13 cellular contexts compared by ENCODE assay signal in the genomic region with DNA sequence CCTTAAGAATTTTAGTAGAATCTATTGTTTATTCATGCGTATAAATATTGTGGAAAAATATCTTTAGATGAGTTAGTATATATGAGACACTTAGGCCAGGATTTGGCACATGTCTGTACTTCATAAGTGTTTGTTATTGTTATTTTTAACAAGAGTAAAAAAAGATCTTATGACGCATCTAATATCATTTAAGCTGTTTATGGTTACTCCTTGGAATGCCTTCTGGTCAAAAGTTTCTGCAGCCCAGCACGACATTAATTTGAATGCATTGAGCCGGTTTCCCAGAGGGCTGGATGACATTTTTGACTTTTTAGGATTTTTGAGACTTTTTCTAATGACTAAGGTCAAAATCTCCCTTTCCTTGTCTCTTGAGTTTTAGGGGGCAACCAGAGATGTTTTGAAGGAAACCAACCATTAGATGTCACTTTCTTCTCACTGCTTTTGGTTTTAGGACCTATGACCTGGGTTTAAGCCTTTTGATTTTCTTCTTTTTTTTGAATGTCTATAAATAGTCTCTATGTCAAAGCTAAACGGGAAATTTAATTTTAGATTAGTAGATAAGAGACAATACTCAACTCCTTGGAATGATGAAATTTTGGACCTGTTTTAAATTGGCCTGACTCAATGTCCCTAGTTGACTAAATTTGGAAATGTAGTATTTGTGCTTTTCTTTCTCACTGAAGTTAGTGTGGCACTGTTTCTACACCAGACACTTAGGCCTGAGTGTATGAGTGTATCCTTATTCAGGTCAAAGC.
DNase-seq lines count a peak whose midpoint lies in the region; ATAC-seq and TF ChIP-seq lines count a peak whose summit lies in the region.
"Had no signal": no experiment of that assay in that cellular context is flagged by ENCODE, and none has a peak within 500 bp of the region (broad histone marks: within the 10 kb centered on the region; RNA-seq: fewer than 3 reads in every experiment).

No MANE protein-coding gene starts in this region.

- no peak for ATAC-seq in HG02885 (IDR thresholded peaks at IDR 0.05; ENCODE audit: poor library complexity, unreplicated experiment)
- ATAC-seq in HG03520 (IDR thresholded peaks at IDR 0.05; ENCODE audit: unreplicated experiment): no peak

- TF ChIP-seq CTCF in AG10803 (conservative IDR thresholded peaks at IDR 0.05; ENCODE audit: low read length) (no peak), esophagus muscularis mucosa (IDR thresholded peaks at IDR 0.05) (no peak)

- peaks cover 0 to 4% (median 0%) of the 10 kb centered on the region in 4 donors for H3K9me3 ChIP-seq in esophagus muscularis mucosa

- no peak for TF ChIP-seq POLR2A in esophagus muscularis mucosa (IDR thresholded peaks at IDR 0.05; ENCODE audit: low read depth)

- H3K4me3 ChIP-seq in AG10803 (ENCODE audit: low read length) (no peak overlapping the region), esophagus muscularis mucosa (no peak overlapping the region), rectal smooth muscle tissue (ENCODE audit: low read length) (no peak overlapping the region)
- H3K4me3 ChIP-seq: GM23248 had no signal

- DNase-seq in AG10803 (ENCODE audit: low read depth) (peak; percentile 37), M059J (ENCODE audit: low read depth) (peak; percentile 78), esophagus muscularis mucosa (ENCODE audit: extremely low spot score) (no peak), hippocampal formation (lab: John Stamatoyannopoulos, UW) (no peak), Kasumi-1 (lab: John Stamatoyannopoulos, UW) (no peak)
- DNase-seq: activated CD4-positive, alpha-beta memory T cell treated with anti-CD3 and anti-CD28 coated beads, Interleukin-2, amount 10 ng/mL, durations not matched to agents 7 days and 5 days; activated effector memory CD4-positive, alpha-beta T cell treated with Interleukin-2 at 50 U/mL for 16 hours; C1 segment of cervical spinal cord; GM23248; NCI-H2081 treated with DMSO at 0.1 percent for 48 hours had no signal

- intact Hi-C loops in esophagus muscularis mucosa (cut with DNase I): no loop called here

- peak overlapping the region; percentile 11 to 50 (median 43) for H3K27ac ChIP-seq in esophagus muscularis mucosa (replicated peaks in 1 of 4)
- H3K27ac ChIP-seq in rectal smooth muscle tissue (ENCODE audit: low read depth, low read length): peak overlapping the region; percentile 30
- H3K27ac ChIP-seq: GM23248 had no signal

- TF ChIP-seq EP300 in esophagus muscularis mucosa (IDR thresholded peaks at IDR 0.05): no peak

- H3K36me3 ChIP-seq in esophagus muscularis mucosa (no peaks in the 10 kb centered on the region), rectal smooth muscle tissue (ENCODE audit: control insufficient read depth, insufficient read depth, low read length) (no peaks in the 10 kb centered on the region)

- no peak overlapping the region for H3K9ac ChIP-seq in rectal smooth muscle tissue (ENCODE audit: low read length)
- H3K9ac ChIP-seq: GM23248 had no signal

- peaks cover 0 to 17% (median 13%) of the 10 kb centered on the region in 4 donors for H3K4me1 ChIP-seq in esophagus muscularis mucosa
- peaks cover 4% of the 10 kb centered on the region for H3K4me1 ChIP-seq in rectal smooth muscle tissue (ENCODE audit: control insufficient read depth, insufficient read depth, low read length)

- H3K27me3 ChIP-seq in esophagus muscularis mucosa (no peaks in the 10 kb centered on the region), rectal smooth muscle tissue (ENCODE audit: control insufficient read depth, insufficient read depth, low read length) (no peaks in the 10 kb centered on the region)

- WGBS in esophagus muscularis mucosa: 54% methylated on average over 5 of the region's 5 CpGs

Comparison
In these comparisons a context has a peak if more than half of its experiments do, and no peak if none do; other contexts are left out.
1. DNase-seq: peak in AG10803 (single experiment) and M059J (single experiment); none in esophagus muscularis mucosa (single experiment), hippocampal formation (0 of 2) and Kasumi-1 (0 of 2).